Comparison of ENCODE assay signal across 2 cellular contexts in the genomic region with DNA sequence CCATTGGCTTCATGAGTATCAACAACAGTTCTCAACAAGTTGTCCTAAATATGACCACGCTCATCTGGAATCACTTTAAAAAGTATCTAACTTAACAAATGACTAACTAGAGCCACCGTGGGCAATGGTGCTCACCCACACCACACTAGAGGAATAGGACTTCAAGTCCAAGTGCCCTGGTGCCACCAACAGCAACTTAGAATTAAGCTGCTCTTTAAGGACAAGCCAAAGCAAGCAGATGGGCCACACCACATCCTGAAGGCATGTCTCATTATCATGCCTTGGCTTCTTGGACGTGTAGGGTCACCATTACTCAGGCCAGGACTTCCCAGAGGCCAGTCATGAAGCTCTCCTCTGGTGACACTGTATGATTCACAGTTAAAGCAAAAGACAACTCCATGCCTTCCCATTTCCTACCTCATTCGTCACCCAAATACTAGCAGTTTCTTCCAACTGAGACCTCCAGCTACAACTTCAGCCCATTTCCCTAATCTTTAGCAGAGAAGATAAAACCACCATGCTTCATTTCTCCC.
TF ChIP-seq lines count a peak whose summit lies in the region.

No MANE protein-coding gene starts in this region.

TF ChIP-seq in SK-N-SH treated with all-trans-retinoic acid at 6 μM for 48 hours, 23 proteins besides CTCF, POLR2A, EP300 and RAD21 (continued from another document):
- TF ChIP-seq, protein P1, sequence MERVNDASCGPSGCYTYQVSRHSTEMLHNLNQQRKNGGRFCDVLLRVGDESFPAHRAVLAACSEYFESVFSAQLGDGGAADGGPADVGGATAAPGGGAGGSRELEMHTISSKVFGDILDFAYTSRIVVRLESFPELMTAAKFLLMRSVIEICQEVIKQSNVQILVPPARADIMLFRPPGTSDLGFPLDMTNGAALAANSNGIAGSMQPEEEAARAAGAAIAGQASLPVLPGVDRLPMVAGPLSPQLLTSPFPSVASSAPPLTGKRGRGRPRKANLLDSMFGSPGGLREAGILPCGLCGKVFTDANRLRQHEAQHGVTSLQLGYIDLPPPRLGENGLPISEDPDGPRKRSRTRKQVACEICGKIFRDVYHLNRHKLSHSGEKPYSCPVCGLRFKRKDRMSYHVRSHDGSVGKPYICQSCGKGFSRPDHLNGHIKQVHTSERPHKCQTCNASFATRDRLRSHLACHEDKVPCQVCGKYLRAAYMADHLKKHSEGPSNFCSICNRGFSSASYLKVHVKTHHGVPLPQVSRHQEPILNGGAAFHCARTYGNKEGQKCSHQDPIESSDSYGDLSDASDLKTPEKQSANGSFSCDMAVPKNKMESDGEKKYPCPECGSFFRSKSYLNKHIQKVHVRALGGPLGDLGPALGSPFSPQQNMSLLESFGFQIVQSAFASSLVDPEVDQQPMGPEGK (CRISPR knock-in tag; IDR thresholded peaks at IDR 0.05; ENCODE audit: borderline replicate concordance) = no peak
- TF ChIP-seq ZNF565 (CRISPR knock-in tag; conservative IDR thresholded peaks at IDR 0.05; ENCODE audit: low read depth) (no peak), ESRRG (CRISPR knock-in tag; IDR thresholded peaks at IDR 0.05) (no peak), PPARA (CRISPR knock-in tag; IDR thresholded peaks at IDR 0.05; ENCODE audit: borderline replicate concordance) (no peak), ZC3H10 (CRISPR knock-in tag; IDR thresholded peaks at IDR 0.05) (no peak), OSR1 (CRISPR knock-in tag; IDR thresholded peaks at IDR 0.05) (no peak), SNAI2 (CRISPR knock-in tag; IDR thresholded peaks at IDR 0.05) (no peak), TCF4 (CRISPR knock-in tag; IDR thresholded peaks at IDR 0.05; ENCODE audit: borderline replicate concordance) (no peak), BACH2 (CRISPR knock-in tag; IDR thresholded peaks at IDR 0.05; ENCODE audit: borderline replicate concordance) (no peak), CSDC2 (CRISPR knock-in tag; IDR thresholded peaks at IDR 0.05) (no peak), ZNF70 (CRISPR knock-in tag; IDR thresholded peaks at IDR 0.05) (no peak), ZFP30 (CRISPR knock-in tag; IDR thresholded peaks at IDR 0.05) (no peak), ARNTL (CRISPR knock-in tag; IDR thresholded peaks at IDR 0.05; ENCODE audit: borderline replicate concordance, low read depth) (no peak), GLIS3 (CRISPR knock-in tag; IDR thresholded peaks at IDR 0.05) (no peak), ZNF8 (CRISPR knock-in tag; IDR thresholded peaks at IDR 0.05) (no peak), ISL1 (CRISPR knock-in tag; IDR thresholded peaks at IDR 0.05) (no peak)
- TF ChIP-seq, protein P2, sequence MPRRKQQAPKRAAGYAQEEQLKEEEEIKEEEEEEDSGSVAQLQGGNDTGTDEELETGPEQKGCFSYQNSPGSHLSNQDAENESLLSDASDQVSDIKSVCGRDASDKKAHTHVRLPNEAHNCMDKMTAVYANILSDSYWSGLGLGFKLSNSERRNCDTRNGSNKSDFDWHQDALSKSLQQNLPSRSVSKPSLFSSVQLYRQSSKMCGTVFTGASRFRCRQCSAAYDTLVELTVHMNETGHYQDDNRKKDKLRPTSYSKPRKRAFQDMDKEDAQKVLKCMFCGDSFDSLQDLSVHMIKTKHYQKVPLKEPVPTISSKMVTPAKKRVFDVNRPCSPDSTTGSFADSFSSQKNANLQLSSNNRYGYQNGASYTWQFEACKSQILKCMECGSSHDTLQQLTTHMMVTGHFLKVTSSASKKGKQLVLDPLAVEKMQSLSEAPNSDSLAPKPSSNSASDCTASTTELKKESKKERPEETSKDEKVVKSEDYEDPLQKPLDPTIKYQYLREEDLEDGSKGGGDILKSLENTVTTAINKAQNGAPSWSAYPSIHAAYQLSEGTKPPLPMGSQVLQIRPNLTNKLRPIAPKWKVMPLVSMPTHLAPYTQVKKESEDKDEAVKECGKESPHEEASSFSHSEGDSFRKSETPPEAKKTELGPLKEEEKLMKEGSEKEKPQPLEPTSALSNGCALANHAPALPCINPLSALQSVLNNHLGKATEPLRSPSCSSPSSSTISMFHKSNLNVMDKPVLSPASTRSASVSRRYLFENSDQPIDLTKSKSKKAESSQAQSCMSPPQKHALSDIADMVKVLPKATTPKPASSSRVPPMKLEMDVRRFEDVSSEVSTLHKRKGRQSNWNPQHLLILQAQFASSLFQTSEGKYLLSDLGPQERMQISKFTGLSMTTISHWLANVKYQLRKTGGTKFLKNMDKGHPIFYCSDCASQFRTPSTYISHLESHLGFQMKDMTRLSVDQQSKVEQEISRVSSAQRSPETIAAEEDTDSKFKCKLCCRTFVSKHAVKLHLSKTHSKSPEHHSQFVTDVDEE (CRISPR knock-in tag; IDR thresholded peaks at IDR 0.05) = no peak
- TF ChIP-seq, protein P3, sequence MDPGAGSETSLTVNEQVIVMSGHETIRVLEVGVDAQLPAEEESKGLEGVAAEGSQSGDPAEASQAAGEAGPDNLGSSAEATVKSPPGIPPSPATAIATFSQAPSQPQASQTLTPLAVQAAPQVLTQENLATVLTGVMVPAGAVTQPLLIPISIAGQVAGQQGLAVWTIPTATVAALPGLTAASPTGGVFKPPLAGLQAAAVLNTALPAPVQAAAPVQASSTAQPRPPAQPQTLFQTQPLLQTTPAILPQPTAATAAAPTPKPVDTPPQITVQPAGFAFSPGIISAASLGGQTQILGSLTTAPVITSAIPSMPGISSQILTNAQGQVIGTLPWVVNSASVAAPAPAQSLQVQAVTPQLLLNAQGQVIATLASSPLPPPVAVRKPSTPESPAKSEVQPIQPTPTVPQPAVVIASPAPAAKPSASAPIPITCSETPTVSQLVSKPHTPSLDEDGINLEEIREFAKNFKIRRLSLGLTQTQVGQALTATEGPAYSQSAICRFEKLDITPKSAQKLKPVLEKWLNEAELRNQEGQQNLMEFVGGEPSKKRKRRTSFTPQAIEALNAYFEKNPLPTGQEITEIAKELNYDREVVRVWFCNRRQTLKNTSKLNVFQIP (CRISPR knock-in tag; IDR thresholded peaks at IDR 0.05; ENCODE audit: borderline replicate concordance, low read depth) = no peak

TF ChIP-seq in SK-N-SH, 30 proteins besides CTCF, POLR2A, EP300 and RAD21 (continued from another document):
- TF ChIP-seq USF1 (IDR thresholded peaks at IDR 0.05; ENCODE audit: borderline replicate concordance, low read depth) (no peak), RXRA (IDR thresholded peaks at IDR 0.05; ENCODE audit: borderline replicate concordance, low read depth) (no peak), TCF12 (IDR thresholded peaks at IDR 0.05) (no peak), EZH2phosphoT487 (IDR thresholded peaks at IDR 0.05; ENCODE audit: borderline replicate concordance, low read depth) (no peak), ELF1 (IDR thresholded peaks at IDR 0.05) (no peak), MAX (IDR thresholded peaks at IDR 0.05; ENCODE audit: low read depth) (no peak), YY1 (IDR thresholded peaks at IDR 0.05; ENCODE audit: low read depth) (no peak), MXI1 (IDR thresholded peaks at IDR 0.05; ENCODE audit: low read depth, low read length) (no peak), NFIC (IDR thresholded peaks at IDR 0.05; ENCODE audit: borderline replicate concordance) (no peak), POLR2AphosphoS5 (IDR thresholded peaks at IDR 0.05; ENCODE audit: low read depth, low read length) (no peak), SIN3A (IDR thresholded peaks at IDR 0.05; ENCODE audit: borderline replicate concordance, low read depth, low read length) (no peak)
- TF ChIP-seq, protein P4, sequence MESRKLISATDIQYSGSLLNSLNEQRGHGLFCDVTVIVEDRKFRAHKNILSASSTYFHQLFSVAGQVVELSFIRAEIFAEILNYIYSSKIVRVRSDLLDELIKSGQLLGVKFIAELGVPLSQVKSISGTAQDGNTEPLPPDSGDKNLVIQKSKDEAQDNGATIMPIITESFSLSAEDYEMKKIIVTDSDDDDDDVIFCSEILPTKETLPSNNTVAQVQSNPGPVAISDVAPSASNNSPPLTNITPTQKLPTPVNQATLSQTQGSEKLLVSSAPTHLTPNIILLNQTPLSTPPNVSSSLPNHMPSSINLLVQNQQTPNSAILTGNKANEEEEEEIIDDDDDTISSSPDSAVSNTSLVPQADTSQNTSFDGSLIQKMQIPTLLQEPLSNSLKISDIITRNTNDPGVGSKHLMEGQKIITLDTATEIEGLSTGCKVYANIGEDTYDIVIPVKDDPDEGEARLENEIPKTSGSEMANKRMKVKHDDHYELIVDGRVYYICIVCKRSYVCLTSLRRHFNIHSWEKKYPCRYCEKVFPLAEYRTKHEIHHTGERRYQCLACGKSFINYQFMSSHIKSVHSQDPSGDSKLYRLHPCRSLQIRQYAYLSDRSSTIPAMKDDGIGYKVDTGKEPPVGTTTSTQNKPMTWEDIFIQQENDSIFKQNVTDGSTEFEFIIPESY (IDR thresholded peaks at IDR 0.05; ENCODE audit: borderline replicate concordance, low read depth) = no peak
